In the genomic region with DNA sequence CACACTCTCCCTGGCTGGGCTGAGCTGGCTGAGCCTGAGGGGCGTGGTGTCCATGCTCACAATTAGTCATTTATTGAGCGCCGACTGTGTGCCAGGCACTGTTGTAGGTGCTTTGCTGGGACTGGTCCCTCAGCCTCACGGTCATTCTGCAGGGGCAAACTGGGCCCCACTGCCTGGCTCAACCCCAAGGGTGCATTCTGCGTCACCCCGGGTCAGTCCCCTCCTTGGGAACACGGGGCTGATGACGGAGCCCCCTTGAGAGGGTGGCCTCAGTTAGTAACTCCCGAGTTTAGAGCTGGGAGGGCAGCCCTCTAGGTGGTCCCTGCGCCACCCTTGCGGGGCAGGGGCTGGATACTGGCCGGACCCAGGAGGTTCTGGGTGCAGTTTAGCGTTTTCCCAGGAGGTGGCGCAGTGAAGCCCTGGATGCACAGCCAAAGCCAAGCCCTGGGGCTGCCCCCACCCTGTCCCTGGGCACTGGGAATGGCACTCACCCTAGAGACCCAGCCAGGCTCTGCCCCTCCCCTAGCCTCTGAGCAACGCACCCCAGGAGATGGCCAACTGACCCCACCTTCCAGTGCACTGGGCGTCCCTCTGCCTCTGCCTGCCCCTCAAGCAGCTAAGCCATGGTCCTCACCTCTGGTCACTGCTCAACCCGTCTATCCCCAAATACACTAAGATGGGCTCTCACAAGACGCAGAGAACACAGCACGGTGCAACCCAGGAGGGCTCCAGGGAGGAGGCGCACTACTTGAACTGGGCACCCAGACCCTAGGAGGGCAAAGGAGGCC, we compare ENCODE assay signal across 9 cellular contexts.
DNase-seq lines count a peak whose midpoint lies in the region; ATAC-seq and TF ChIP-seq lines count a peak whose summit lies in the region.
"Had no signal": no experiment of that assay in that cellular context is flagged by ENCODE, and none has a peak within 500 bp of the region (broad histone marks: within the 10 kb centered on the region; RNA-seq: fewer than 3 reads in every experiment).

No MANE protein-coding gene starts in this region.

- H3K9me3 Mint-ChIP-seq in nephron progenitor cell (no peaks in the 10 kb centered on the region), type B pancreatic cell (no peaks in the 10 kb centered on the region)
- H3K9me3 Mint-ChIP-seq: T-helper 1 cell treated with Interleukin-12 subunit alpha and Interleukin-12 subunit beta and Interleukin-4 antibody, amounts not matched to agents 30 μg/mL and 1 μg/mL, for 36 hours had no signal

- H3K4me1 Mint-ChIP-seq in nephron progenitor cell (peaks cover 50% of the 10 kb centered on the region), type B pancreatic cell (ENCODE audit: unreplicated experiment) (peaks cover 36% of the 10 kb centered on the region)

- no peaks in the 10 kb centered on the region for H3K36me3 Mint-ChIP-seq in nephron progenitor cell (ENCODE audit: low read depth)
- H3K36me3 Mint-ChIP-seq in type B pancreatic cell, result no peaks in the 10 kb centered on the region

- no peak for ATAC-seq in HG03095 (IDR thresholded peaks at IDR 0.05; ENCODE audit: unreplicated experiment)

- H3K27ac Mint-ChIP-seq in nephron progenitor cell (no peak overlapping the region), type B pancreatic cell (no peak overlapping the region)
- H3K27ac Mint-ChIP-seq: T-helper 1 cell treated with Interleukin-12 subunit alpha and Interleukin-12 subunit beta and Interleukin-4 antibody, amounts not matched to agents 30 μg/mL and 1 μg/mL, for 36 hours had no signal

- H3K4me3 ChIP-seq in LNCaP clone FGC (ENCODE audit: low read depth, low read length) (no peak overlapping the region), epithelial cell of esophagus (ENCODE audit: low read length) (no peak overlapping the region)

- H3K4me3 Mint-ChIP-seq in nephron progenitor cell (no peak overlapping the region), type B pancreatic cell (no peak overlapping the region)
- H3K4me3 Mint-ChIP-seq: T-helper 1 cell treated with Interleukin-12 subunit alpha and Interleukin-12 subunit beta and Interleukin-4 antibody, amounts not matched to agents 30 μg/mL and 1 μg/mL, for 36 hours had no signal

- DNase-seq in EH (ENCODE audit: low read depth) (peak; percentile 54), LNCaP clone FGC (ENCODE audit: low read depth) (no peak), epithelial cell of esophagus (ENCODE audit: low read depth) (peak; percentile 33), nephron progenitor cell (peak; percentile 86), type B pancreatic cell (ENCODE audit: extremely low spot score, unreplicated experiment) (no peak), G401 (ENCODE audit: low spot score) (no peak)
- peak; percentile 83 for DNase-seq in activated CD8-positive, alpha-beta memory T cell treated with anti-CD3 and anti-CD28 coated beads for 24 hours

- in situ Hi-C loops in G401 (cut with HindIII; ENCODE audit: low sequenced_read_pairs), result no loop called here

- peak; percentile 72 for TF ChIP-seq CTCF in LNCaP clone FGC (IDR thresholded peaks at IDR 0.05; ENCODE audit: control insufficient read depth, extremely low read depth, insufficient read depth)
- TF ChIP-seq CTCF in epithelial cell of esophagus (IDR thresholded peaks at IDR 0.05; ENCODE audit: insufficient read depth, low read depth, low read length, missing control alignments), result peak; percentile 79
- TF ChIP-seq CTCF in nephron progenitor cell (IDR thresholded peaks at IDR 0.05), result peak; percentile 81
- peak; percentile 86 for TF ChIP-seq CTCF in type B pancreatic cell (conservative IDR thresholded peaks at IDR 0.05)

- H3K27me3 Mint-ChIP-seq in nephron progenitor cell (ENCODE audit: low read depth, poor library complexity) (peaks cover 60% of the 10 kb centered on the region), type B pancreatic cell (no peaks in the 10 kb centered on the region)

Comparison
In these comparisons a context has a peak if more than half of its experiments do, and no peak if none do; other contexts are left out.
1. DNase-seq: peak in EH (single experiment), activated CD8-positive, alpha-beta memory T cell treated with anti-CD3 and anti-CD28 coated beads for 24 hours (single experiment), epithelial cell of esophagus (single experiment) and nephron progenitor cell (single experiment); none in LNCaP clone FGC (single experiment), type B pancreatic cell (single experiment) and G401 (single experiment).
2. Peak in every context shown above with its lines, with median percentiles within 50 percentile points of each other: CTCF ChIP-seq.